28 cellular contexts compared by ENCODE assay signal in the genomic region with DNA sequence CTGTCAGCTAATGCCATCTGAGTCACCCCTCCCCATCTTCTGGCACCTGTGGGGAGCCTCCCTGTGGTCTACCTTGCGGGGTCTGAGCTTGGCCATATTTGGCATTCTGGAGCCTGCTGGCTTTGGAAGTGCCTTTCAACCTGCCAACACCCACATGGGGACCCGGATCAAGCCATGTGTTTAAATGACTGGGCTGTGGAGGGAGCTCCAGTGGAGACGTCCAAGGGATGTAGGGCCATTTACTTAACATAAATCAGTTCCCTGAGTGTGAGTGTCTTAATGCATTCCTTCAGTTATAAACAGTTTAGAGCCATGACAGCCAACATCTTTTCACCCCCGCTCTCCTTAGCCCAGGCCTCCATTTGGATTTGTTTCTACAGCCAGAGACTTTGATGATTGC. TPM values are rescaled to one million over a fixed set of nuclear protein-coding genes. Genes with fewer than 3 reads are reported as not detected.
DNase-seq lines count a peak whose midpoint lies in the region; ATAC-seq, FAIRE-seq and TF ChIP-seq lines count a peak whose summit lies in the region.
"Had no signal": no experiment of that assay in that cellular context is flagged by ENCODE, and none has a peak within 500 bp of the region (broad histone marks: within the 10 kb centered on the region; RNA-seq: fewer than 3 reads in every experiment).

No MANE protein-coding gene starts in this region.

- H3K4me1 ChIP-seq in HepG2 (ENCODE audit: insufficient read depth, low read length) (no peaks in the 10 kb centered on the region), right lobe of liver (no peaks in the 10 kb centered on the region), right cardiac atrium (ENCODE audit: control insufficient read depth, insufficient read depth, low read length) (peaks cover 11% of the 10 kb centered on the region), skeletal muscle tissue (ENCODE audit: control insufficient read depth in 3 of 3, insufficient read depth in 3 of 3, low read length in 3 of 3) (peaks cover 2 to 11% (median 4%) of the 10 kb centered on the region in 3 donors)
- H3K4me1 ChIP-seq: Peyer's patch, SJSA1 had no signal

- H3K36me3 ChIP-seq in HepG2 (replicated peaks in 1 of 2; ENCODE audit: control insufficient read depth in 1 of 2, insufficient read depth in 2 of 2, low read length in 2 of 2) (no peaks in the 10 kb centered on the region), right lobe of liver (no peaks in the 10 kb centered on the region), skeletal muscle tissue (ENCODE audit: control insufficient read depth in 3 of 3, insufficient read depth in 3 of 3, low read length in 3 of 3) (no peaks in the 10 kb centered on the region)
- H3K36me3 ChIP-seq: BLaER1 treated with 17β-estradiol and CSF1 and Interleukin-3, amounts not matched to agents 10 nM and 100 nM; Peyer's patch had no signal

- H3K79me2 ChIP-seq in HepG2 (ENCODE audit: insufficient read depth, low read length) = no peaks in the 10 kb centered on the region

- CTCF ChIA-PET in HepG2 (lab: Yijun Ruan, JAX; ENCODE audit: low intra/inter-chr PET ratio, low total read pairs) = no interaction called here

- H3K4me3 ChIP-seq in HepG2 (replicated peaks in 1 of 3; ENCODE audit: insufficient read depth in 1 of 3, low read depth in 2 of 3, low read length in 3 of 3) = no peak overlapping the region
- H3K4me3 ChIP-seq in right lobe of liver = no peak overlapping the region
- no peak overlapping the region for H3K4me3 ChIP-seq in right cardiac atrium (ENCODE audit: low read length)
- H3K4me3 ChIP-seq in skeletal muscle tissue (ENCODE audit: low read length in 3 of 3) = no peak overlapping the region
- H3K4me3 ChIP-seq: BLaER1 treated with 17β-estradiol and CSF1 and Interleukin-3, amounts not matched to agents 10 nM and 100 nM; GM12878; Peyer's patch; SJSA1 had no signal

- H3K27me3 ChIP-seq in HepG2 (ENCODE audit: control insufficient read depth in 1 of 2, insufficient read depth in 2 of 2, low read length in 2 of 2) = peaks cover 0 to 7% of the 10 kb centered on the region in 2 experiments; a peak in 3 of 5 replicates
- no peaks in the 10 kb centered on the region for H3K27me3 ChIP-seq in right lobe of liver
- H3K27me3 ChIP-seq in right cardiac atrium (ENCODE audit: control insufficient read depth, insufficient read depth) = no peaks in the 10 kb centered on the region
- H3K27me3 ChIP-seq in skeletal muscle tissue (ENCODE audit: control insufficient read depth in 3 of 3, insufficient read depth in 3 of 3, low read length in 3 of 3) = no peaks in the 10 kb centered on the region
- H3K27me3 ChIP-seq: BLaER1 treated with 17β-estradiol and CSF1 and Interleukin-3, amounts not matched to agents 10 nM and 100 nM; Peyer's patch; SJSA1 had no signal

- BruUV-seq in HepG2 (replicated peaks; lab: Mats Ljungman, UMichigan) = no TSS peak

- no peak for TF ChIP-seq RAD21 in HepG2 (CRISPR knock-in tag; IDR thresholded peaks at IDR 0.05)

- 46% methylated on average over 2 of the region's 4 CpGs for WGBS in HepG2 (ENCODE audit: low lambda C conversion rate)
- 67% methylated on average over 1 of the region's 4 CpGs for WGBS in right lobe of liver (ENCODE audit: insufficient coverage, low coverage, low lambda C conversion rate, missing lambda C conversion rate)
- WGBS in right cardiac atrium = 84% methylated on average over 4 of the region's 4 CpGs

- peaks cover 7% of the 10 kb centered on the region for H3K9me3 ChIP-seq in HepG2 (ENCODE audit: low read length)
- H3K9me3 ChIP-seq in right lobe of liver = no peaks in the 10 kb centered on the region
- H3K9me3 ChIP-seq in right cardiac atrium (ENCODE audit: control insufficient read depth, low read length) = no peaks in the 10 kb centered on the region
- peaks cover 0 to 3% (median 0%) of the 10 kb centered on the region in 3 donors for H3K9me3 ChIP-seq in skeletal muscle tissue (ENCODE audit: control insufficient read depth in 3 of 3, low read length in 3 of 3)

- TF ChIP-seq POLR2A in HepG2 (IDR thresholded peaks at IDR 0.05; ENCODE audit: insufficient read depth in 1 of 2, low read depth in 2 of 2, low read length in 2 of 2) = no peak
- TF ChIP-seq POLR2A in right lobe of liver (IDR thresholded peaks at IDR 0.05) = no peak

- TF ChIP-seq CTCF in HepG2 (CRISPR knock-in tag; IDR thresholded peaks at IDR 0.05) = no peak
- TF ChIP-seq CTCF in right lobe of liver (IDR thresholded peaks at IDR 0.05) = no peak

- TF ChIP-seq EP300 in HepG2 (IDR thresholded peaks at IDR 0.05; ENCODE audit: low read depth in 2 of 2, low read length in 2 of 2) (no peak), HepG2 (CRISPR knock-in tag; IDR thresholded peaks at IDR 0.05; ENCODE audit: borderline replicate concordance) (no peak)

- no peak for FAIRE-seq in HepG2 (lab: Jason Lieb, UNC)
- FAIRE-seq: bronchial epithelial cell, GM12878, TTC549 had no signal

- ATAC-seq in HepG2 (no peak), right lobe of liver (no peak), right cardiac atrium (no peak), HG03469 (IDR thresholded peaks at IDR 0.05; ENCODE audit: unreplicated experiment) (no peak)
- ATAC-seq: activated CD8-positive, alpha-beta T cell treated with anti-CD3 and anti-CD28 coated beads, Interleukin-2, amount 10 ng/mL, durations not matched to agents 7 days and 5 days; activated T-cell treated with anti-CD3 and anti-CD28 coated beads, Interleukin-2, amount 50 U/mL, for 4 hours; GM12878; natural killer cell treated with Interleukin-12 subunit alpha and Interleukin-12 subunit beta and Interleukin-15 and Interleukin-18, amount 100 ng/mL, for 72 hours; T-cell had no signal

- no peak overlapping the region for H2AFZ ChIP-seq in HepG2 (ENCODE audit: low read length)

- H3K9ac ChIP-seq in HepG2 (ENCODE audit: insufficient read depth, low read depth, low read length) (no peak overlapping the region), skeletal muscle tissue (ENCODE audit: low read depth in 1 of 3, low read length in 3 of 3) (no peak overlapping the region)
- H3K9ac ChIP-seq: BLaER1 treated with 17β-estradiol and CSF1 and Interleukin-3, amounts not matched to agents 10 nM and 100 nM had no signal

- H3K27ac ChIP-seq in HepG2 (ENCODE audit: extremely low read length, insufficient read depth, low read length) (no peak overlapping the region), right lobe of liver (no peak overlapping the region), right cardiac atrium (ENCODE audit: low read length) (peak overlapping the region; percentile 84), skeletal muscle tissue (ENCODE audit: low read depth, low read length) (peak overlapping the region; percentile 56)
- H3K27ac ChIP-seq: BLaER1 treated with 17β-estradiol and CSF1 and Interleukin-3, amounts not matched to agents 10 nM and 100 nM; HL-60; SJSA1 had no signal

- in situ Hi-C loops in HepG2 (cut with HindIII; ENCODE audit: extremely low pct_ligation_motif_present, low pct_unique_long_range_greater_than_20kb) = no loop called here

- no peak for DNase-seq in HepG2 (ENCODE audit: low spot score)
- DNase-seq in right lobe of liver = no peak
- DNase-seq in right cardiac atrium = no peak
- DNase-seq in AG20443 (ENCODE audit: low spot score) = no peak
- DNase-seq in DMS79 treated with DMSO at 0.1 percent for 48 hours (lab: John Stamatoyannopoulos, UW) = no peak
- no peak for DNase-seq in NCI-H526 (lab: John Stamatoyannopoulos, UW)
- DNase-seq: ACHN; activated CD4-positive, alpha-beta T cell treated with anti-CD3 and anti-CD28 coated beads for 1 hour; activated CD8-positive, alpha-beta T cell treated with anti-CD3 and anti-CD28 coated beads, Interleukin-2, amount 10 ng/mL, durations not matched to agents 7 days and 5 days; activated T-cell treated with anti-CD3 and anti-CD28 coated beads, Interleukin-2, amount 50 U/mL, for 4 hours; COR-L47; dermis blood vessel endothelial cell; H7; head of caudate nucleus; NCI-H1092; NCI-H187; NCI-H69; Peyer's patch; T-cell had no signal

- POLR2A ChIA-PET in HepG2 (lab: Yijun Ruan, JAX) = no interaction called here

- H4K20me1 ChIP-seq in HepG2 (ENCODE audit: insufficient read depth, low read length) = no peaks in the 10 kb centered on the region
- H4K20me1 ChIP-seq: BLaER1 treated with 17β-estradiol and CSF1 and Interleukin-3, amounts not matched to agents 10 nM and 100 nM had no signal

- H3K4me2 ChIP-seq in HepG2 (ENCODE audit: low read depth, low read length) = no peak overlapping the region

- intact Hi-C loops in HepG2 (cut with micrococcal nuclease; ENCODE audit: unreplicated experiment) (no loop called here), right lobe of liver (cut with DNase I) (no loop called here), right cardiac atrium (cut with DNase I) (no loop called here)

RNA-seq across cellular contexts. Expression of gene CACNA1C, which starts 22.0 kb away (rescaled TPM):
- total RNA-seq in HepG2 (2016; rRNA removed; fragmentation: Illumina TruSeq; extraction: Trizol) (not detected in 2 replicates), right lobe of liver (1 to 10 TPM in 1 of 6 experiments, under 1 TPM in 5; 0.18 to 1.0 (median 0.57) TPM), right cardiac atrium (100 to 1,000 TPM; 111 to 163 (median 124) TPM), skeletal muscle tissue (7.3 TPM)
- total RNA-seq in HepG2 (2016; cell fraction: cytosol; rRNA removed; fragmentation: Illumina TruSeq; extraction: Trizol; ENCODE audit: low read depth) = not detected in 2 replicates
- not detected in 2 replicates for total RNA-seq in HepG2 (2016; cell fraction: insoluble cytoplasmic fraction; rRNA removed; fragmentation: Illumina TruSeq; extraction: Trizol)
- not detected in 2 replicates for total RNA-seq in HepG2 (2016; cell fraction: membrane; rRNA removed; fragmentation: Illumina TruSeq; extraction: Trizol)
- not detected in 2 replicates for total RNA-seq in HepG2 (2016; cell fraction: nucleus; rRNA removed; fragmentation: Illumina TruSeq; extraction: Trizol)
- polyA plus RNA-seq in HepG2 (2011; rRNA removed) (0.05 TPM in 1 of 2 replicates, not detected in the other), right cardiac atrium (34.6 TPM)
- polyA plus RNA-seq in HepG2 (2011; cell fraction: cytosol; rRNA removed) = 0.01 TPM in 2 replicates
- polyA plus RNA-seq in HepG2 (2011; cell fraction: nucleus; rRNA removed) = 0.06 and 0.19 TPM in 2 replicates
- 0.04 TPM in 1 of 2 replicates, not detected in the other for polyA plus RNA-seq in HepG2 (2012)
- polyA plus RNA-seq in HepG2 (2016; cell fraction: cytosol; fragmentation: Illumina TruSeq; extraction: Trizol; ENCODE audit: low read depth) = not detected in 2 replicates
- not detected in 2 replicates for polyA plus RNA-seq in HepG2 (2016; cell fraction: insoluble cytoplasmic fraction; fragmentation: Illumina TruSeq; extraction: Trizol; ENCODE audit: low read depth)
- polyA plus RNA-seq in HepG2 (2016; cell fraction: membrane; fragmentation: Illumina TruSeq; extraction: Trizol; ENCODE audit: low read depth) = not detected in 2 replicates
- not detected in 2 replicates for polyA plus RNA-seq in HepG2 (2016; cell fraction: nucleus; fragmentation: Illumina TruSeq; extraction: Trizol; ENCODE audit: insufficient read depth, low read depth)
- 0.06 and 0.80 TPM in 2 replicates for polyA minus RNA-seq in HepG2 (2011; rRNA and poly(A)+ RNA removed; ENCODE audit: low replicate concordance)
- not detected in 2 replicates for polyA minus RNA-seq in HepG2 (2011; cell fraction: cytosol; rRNA and poly(A)+ RNA removed)
- 0.13 and 0.37 TPM in 2 replicates for polyA minus RNA-seq in HepG2 (2011; cell fraction: nucleus; rRNA and poly(A)+ RNA removed)
- total RNA-seq: bronchial epithelial cell had no signal

Comparison
In these comparisons a context has a peak if more than half of its experiments do, and no peak if none do; other contexts are left out.
1. H3K27ac ChIP-seq: peak in right cardiac atrium (single experiment) and skeletal muscle tissue (single experiment); none in HepG2 (single experiment) and right lobe of liver (0 of 3).
2. RNA of gene CACNA1C, which starts 22.0 kb away (total RNA-seq): 111 to 163 TPM in right cardiac atrium; 7.3 TPM in skeletal muscle tissue (single experiment), 0.18 to 1.0 TPM in right lobe of liver and not detected in HepG2; every median in the first group is over 10 times any median in the second.